1 cellular context compared by ENCODE assay signal in genomic region chr2:27356056-27356381, GRCh38.
TF ChIP-seq lines count a peak whose summit lies in the region.

No MANE protein-coding gene starts in this region.

TF ChIP-seq in K562, 482 proteins besides CTCF, POLR2A, EP300 and RAD21 (continues in another document):
- no peak for TF ChIP-seq FOXO4 (CRISPR knock-in tag; IDR thresholded peaks at IDR 0.05)
- 0 out of 2 replicates have a peak, but pooled peaks have one; percentile 28 for TF ChIP-seq RUNX1 (IDR thresholded peaks at IDR 0.05; ENCODE audit: low read depth)
- TF ChIP-seq SMARCC2 (IDR thresholded peaks at IDR 0.05; ENCODE audit: low read depth), result no peak
- no peak for TF ChIP-seq HMGN3 (IDR thresholded peaks at IDR 0.05; ENCODE audit: borderline replicate concordance, extremely low read depth, insufficient read length, low read depth, low read length)
- TF ChIP-seq E2F3 (CRISPR knock-in tag; IDR thresholded peaks at IDR 0.05), result no peak
- peak in 1 of 2 experiments; percentile 40; a peak in 1 of 4 replicates for TF ChIP-seq SIN3A (IDR thresholded peaks at IDR 0.05; ENCODE audit: borderline replicate concordance in 2 of 2, control insufficient read depth in 1 of 2, low read depth in 2 of 2, low read length in 2 of 2)
- no peak for TF ChIP-seq LEF1 (IDR thresholded peaks at IDR 0.05)
- TF ChIP-seq NCOA1 (IDR thresholded peaks at IDR 0.05; ENCODE audit: low read depth), result no peak
- no peak for TF ChIP-seq ZNF277 (CRISPR knock-in tag; IDR thresholded peaks at IDR 0.05; ENCODE audit: borderline replicate concordance)
- TF ChIP-seq THAP7 (CRISPR knock-in tag; IDR thresholded peaks at IDR 0.05), result no peak
- 0 out of 2 replicates have a peak, but pooled peaks have one; percentile 6 for TF ChIP-seq TEAD4 (IDR thresholded peaks at IDR 0.05; ENCODE audit: low read length)
- TF ChIP-seq TEAD4 (CRISPR knock-in tag; IDR thresholded peaks at IDR 0.05; ENCODE audit: borderline replicate concordance), result no peak
- TF ChIP-seq ZC3H4 (CRISPR knock-in tag; IDR thresholded peaks at IDR 0.05; ENCODE audit: borderline replicate concordance), result no peak
- no peak for TF ChIP-seq FOXK2 (conservative IDR thresholded peaks at IDR 0.05 in 1 of 2, IDR thresholded peaks at IDR 0.05 in 1 of 2; ENCODE audit: low read depth in 2 of 2)
- no peak for TF ChIP-seq ZNF174 (CRISPR knock-in tag; IDR thresholded peaks at IDR 0.05)
- TF ChIP-seq NR2F6 (CRISPR knock-in tag; IDR thresholded peaks at IDR 0.05), result no peak
- no peak for TF ChIP-seq RBM15 (IDR thresholded peaks at IDR 0.05; ENCODE audit: insufficient read depth, low read length)
- no peak for TF ChIP-seq ZNF830 (CRISPR knock-in tag; IDR thresholded peaks at IDR 0.05)
- TF ChIP-seq POLR2G (IDR thresholded peaks at IDR 0.05; ENCODE audit: low read depth, low read length), result no peak
- no peak for TF ChIP-seq MGA (IDR thresholded peaks at IDR 0.05)
- no peak for TF ChIP-seq ESRRB (CRISPR knock-in tag; IDR thresholded peaks at IDR 0.05; ENCODE audit: borderline replicate concordance)
- TF ChIP-seq RFX7 (CRISPR knock-in tag; IDR thresholded peaks at IDR 0.05), result no peak
- TF ChIP-seq ZBTB11 (CRISPR knock-in tag; IDR thresholded peaks at IDR 0.05), result no peak
- no peak for TF ChIP-seq BDP1 (IDR thresholded peaks at IDR 0.05; ENCODE audit: insufficient read depth, insufficient read length)
- no peak; the same call in 1 of the 2 replicates for TF ChIP-seq PKNOX1 (IDR thresholded peaks at IDR 0.05)
- TF ChIP-seq THRA (IDR thresholded peaks at IDR 0.05), result no peak
- no peak for TF ChIP-seq RCOR1 (IDR thresholded peaks at IDR 0.05; ENCODE audit: borderline replicate concordance in 1 of 2, low read depth in 2 of 2, low read length in 2 of 2)
- no peak for TF ChIP-seq ZFPM2 (CRISPR knock-in tag; IDR thresholded peaks at IDR 0.05)
- TF ChIP-seq GATAD2B (IDR thresholded peaks at IDR 0.05; ENCODE audit: borderline replicate concordance), result no peak
- no peak for TF ChIP-seq ZNF79 (CRISPR knock-in tag; IDR thresholded peaks at IDR 0.05; ENCODE audit: low read depth)
- no peak for TF ChIP-seq ATF2 (CRISPR knock-in tag; IDR thresholded peaks at IDR 0.05)
- TF ChIP-seq ZNF445 (CRISPR knock-in tag; IDR thresholded peaks at IDR 0.05; ENCODE audit: low read depth), result no peak
- peak; percentile 37; the same call in 1 of the 2 replicates for TF ChIP-seq RFX1 (IDR thresholded peaks at IDR 0.05)
- TF ChIP-seq MNT (conservative IDR thresholded peaks at IDR 0.05), result no peak
